8 cellular contexts compared by ENCODE assay signal in the genomic region with DNA sequence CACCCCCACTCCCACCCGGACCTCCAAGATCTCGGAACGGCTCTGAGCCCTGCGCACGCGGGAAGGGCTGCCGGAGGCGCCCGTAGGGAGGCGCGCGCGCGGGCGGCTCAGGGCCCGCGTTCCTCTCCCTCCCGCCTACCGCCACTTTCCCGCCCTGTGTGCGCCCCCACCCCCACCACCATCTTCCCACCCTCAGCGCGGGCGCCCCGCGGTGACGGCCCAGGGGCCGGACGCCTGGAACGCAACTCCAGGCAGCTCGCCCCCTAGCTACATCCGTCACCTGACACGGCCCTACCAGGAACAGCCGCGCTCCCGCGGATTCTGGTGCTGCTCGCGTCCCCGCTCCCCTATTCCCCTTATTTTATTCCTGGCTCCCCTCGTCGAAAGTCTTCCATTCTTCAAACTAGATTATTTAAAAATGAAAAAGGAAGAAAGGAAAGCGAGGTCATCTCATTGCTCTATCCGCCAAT. TPM values are rescaled to one million over a fixed set of nuclear protein-coding genes. Genes with fewer than 3 reads are reported as not detected.
DNase-seq lines count a peak whose midpoint lies in the region; ATAC-seq and TF ChIP-seq lines count a peak whose summit lies in the region.

TSS of gene CDKN2B-AS1 (plus strand) at position 266 of the 470 bp plus-strand sequence.

- no peaks in the 10 kb centered on the region for H3K9me3 ChIP-seq in MM.1S (replicated peaks; ENCODE audit: insufficient read depth, low read length)

- H3K4me1 Mint-ChIP-seq in activated CD4-positive, alpha-beta T cell treated with anti-CD3 and anti-CD28 coated beads, Interleukin-2, amount 10 ng/mL, durations not matched to agents 24 days and 14 days: peaks cover 34% of the 10 kb centered on the region

- no peaks in the 10 kb centered on the region for H4K20me1 ChIP-seq in MM.1S (ENCODE audit: insufficient read depth, low read length)

- peak within 1 kb of the TSS; percentile 88 for H3K4me3 Mint-ChIP-seq in activated CD4-positive, alpha-beta T cell treated with anti-CD3 and anti-CD28 coated beads, Interleukin-2, amount 10 ng/mL, durations not matched to agents 24 days and 14 days

- H3K9me3 Mint-ChIP-seq in activated CD4-positive, alpha-beta T cell treated with anti-CD3 and anti-CD28 coated beads, Interleukin-2, amount 10 ng/mL, durations not matched to agents 24 days and 14 days: peaks cover 9% of the 10 kb centered on the region

- no peak for TF ChIP-seq POLR2A in lower leg skin (IDR thresholded peaks at IDR 0.05)

- H3K27ac ChIP-seq in MM.1S (ENCODE audit: low read length): peak within 1 kb of the TSS; percentile 16; the same call in 1 of the 2 replicates

- H3K9me2 ChIP-seq in MM.1S (replicated peaks; ENCODE audit: insufficient read depth, low read length): no peaks in the 10 kb centered on the region

- H3K27me3 Mint-ChIP-seq in activated CD4-positive, alpha-beta T cell treated with anti-CD3 and anti-CD28 coated beads, Interleukin-2, amount 10 ng/mL, durations not matched to agents 24 days and 14 days: peaks cover 51% of the 10 kb centered on the region

- ATAC-seq in HG02571 (IDR thresholded peaks at IDR 0.05; ENCODE audit: unreplicated experiment): peak; percentile 36

- H3K27me3 ChIP-seq in MM.1S (replicated peaks; ENCODE audit: insufficient read depth, low read length): no peaks in the 10 kb centered on the region

- H2AFZ ChIP-seq in MM.1S (ENCODE audit: low read length): no peak within 1 kb of the TSS

- H3K4me3 ChIP-seq in MM.1S (ENCODE audit: low read length): no peak within 1 kb of the TSS
- peak within 1 kb of the TSS; percentile 63 for H3K4me3 ChIP-seq in lower leg skin (ENCODE audit: low read depth, poor library complexity, severe bottlenecking)

- TF ChIP-seq CTCF in MM.1S (IDR thresholded peaks at IDR 0.05; ENCODE audit: low read length) (no peak), lower leg skin (IDR thresholded peaks at IDR 0.05) (no peak)

- DNase-seq in activated CD4-positive, alpha-beta T cell treated with anti-CD3 and anti-CD28 coated beads, Interleukin-2, amount 10 ng/mL, durations not matched to agents 24 days and 14 days: peak; percentile 87
- DNase-seq in activated CD4-positive, alpha-beta T cell treated with anti-CD3 and anti-CD28 coated beads for 1 hour: no peak
- DNase-seq in MM.1S: no peak
- peak; percentile 86 for DNase-seq in SW480 (ENCODE audit: low spot score)
- DNase-seq in dermis blood vessel endothelial cell: peak; percentile 85
- DNase-seq in lower leg skin (ENCODE audit: low spot score in 2 of 2): no peak
- DNase-seq in stromal cell of bone marrow (ENCODE audit: low read depth): peak; percentile 53

- H3K36me3 Mint-ChIP-seq in activated CD4-positive, alpha-beta T cell treated with anti-CD3 and anti-CD28 coated beads, Interleukin-2, amount 10 ng/mL, durations not matched to agents 24 days and 14 days (ENCODE audit: low read depth): peaks cover 5% of the 10 kb centered on the region

- WGBS in lower leg skin, 2 donors: 0% methylated on average over 31 to 43 of the region's 44 CpGs

- no peak within 1 kb of the TSS for H3K4me2 ChIP-seq in MM.1S (ENCODE audit: low read depth, low read length)

- no peaks in the 10 kb centered on the region for H3K79me2 ChIP-seq in MM.1S (ENCODE audit: low read length)

- H3F3A ChIP-seq in MM.1S (ENCODE audit: insufficient read depth, low read length): no peaks in the 10 kb centered on the region

- H3K27ac Mint-ChIP-seq in activated CD4-positive, alpha-beta T cell treated with anti-CD3 and anti-CD28 coated beads, Interleukin-2, amount 10 ng/mL, durations not matched to agents 24 days and 14 days: peak within 1 kb of the TSS; percentile 95

- no peaks in the 10 kb centered on the region for H3K36me3 ChIP-seq in MM.1S (replicated peaks; ENCODE audit: insufficient read depth, low read length)

- intact Hi-C loops in activated CD4-positive, alpha-beta T cell treated with anti-CD3 and anti-CD28 coated beads, Interleukin-2, amount 10 ng/mL, durations not matched to agents 24 days and 14 days (cut with micrococcal nuclease): loop anchor here (2.0 kb wide), 1 partner anchor 20 kb away; no protein-coding TSS in a partner anchor
- intact Hi-C loops in lower leg skin (cut with DNase I; ENCODE audit: low total_unique reads): no loop called here

- no peak within 1 kb of the TSS for H3K9ac ChIP-seq in MM.1S (ENCODE audit: low read length)

- H3K4me1 ChIP-seq in MM.1S (ENCODE audit: low read length): no peaks in the 10 kb centered on the region

RNA-seq across cellular contexts. Expression of gene CDKN2B-AS1, which starts in this region (rescaled TPM):
- 0.42 and 0.78 TPM in 2 replicates for total RNA-seq in activated CD4-positive, alpha-beta T cell treated with anti-CD3 and anti-CD28 coated beads, Interleukin-2, amount 10 ng/mL, durations not matched to agents 24 days and 14 days
- total RNA-seq in dermis blood vessel endothelial cell: 0.28 and 2.2 TPM in 2 replicates
- total RNA-seq in lower leg skin: under 1 TPM in 1 of 4 donors, not detected in 3; 0.49 TPM

Comparison
In these comparisons a context has a peak if more than half of its experiments do, and no peak if none do; other contexts are left out.
1. Peak in DNase-seq in activated CD4-positive, alpha-beta T cell treated with anti-CD3 and anti-CD28 coated beads, Interleukin-2, amount 10 ng/mL, durations not matched to agents 24 days and 14 days; RNA of the gene not detected or under 1 TPM.
2. DNase-seq: peak in SW480 (single experiment), dermis blood vessel endothelial cell (single experiment) and stromal cell of bone marrow (single experiment); none in activated CD4-positive, alpha-beta T cell treated with anti-CD3 and anti-CD28 coated beads for 1 hour (single experiment), MM.1S (single experiment) and lower leg skin (0 of 2).